In the genomic region with DNA sequence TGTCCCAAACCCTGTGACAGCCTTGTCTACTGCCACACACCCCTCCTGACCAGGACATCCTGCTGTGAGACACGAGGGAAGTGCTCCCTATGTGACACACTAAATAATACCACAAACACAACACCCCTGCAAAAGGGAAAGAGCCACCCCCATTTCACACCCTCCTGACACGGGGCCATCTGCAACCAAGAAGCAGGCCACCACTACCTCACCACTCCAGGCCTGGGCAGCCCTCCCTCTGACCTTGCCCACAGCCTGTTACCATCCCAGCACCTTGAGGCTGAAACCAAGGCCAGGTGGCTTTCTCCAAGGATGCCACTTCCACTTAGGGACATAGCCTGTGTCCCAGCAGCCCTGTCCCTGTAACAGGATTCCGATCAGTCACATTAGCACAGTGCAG, we compare ENCODE assay signal across 37 cellular contexts.
"Had no signal": no experiment of that assay in that cellular context is flagged by ENCODE, and none has a peak within 500 bp of the region (broad histone marks: within the 10 kb centered on the region; RNA-seq: fewer than 3 reads in every experiment).

No MANE protein-coding gene starts in this region.

- H3K27me3 ChIP-seq: adrenal gland, body of pancreas, brain microvascular endothelial cell, breast epithelium had no signal

- H3K27ac Mint-ChIP-seq: activated CD4-positive, alpha-beta memory T cell treated with anti-CD3 and anti-CD28 coated beads, Interleukin-2, amount 10 ng/mL, durations not matched to agents 7 days and 5 days; activated CD4-positive, alpha-beta T cell treated with anti-CD3 and anti-CD28 coated beads for 36 hours; activated CD4-positive, alpha-beta T cell treated with anti-CD3 and anti-CD28 coated beads, Interleukin-2, amount 10 ng/mL, durations not matched to agents 7 days and 5 days; activated CD8-positive, alpha-beta memory T cell treated with anti-CD3 and anti-CD28 coated beads, Interleukin-2, amount 10 ng/mL, durations not matched to agents 7 days and 5 days; activated CD8-positive, alpha-beta T cell treated with anti-CD3 and anti-CD28 coated beads, Interleukin-2, amount 10 ng/mL, durations not matched to agents 7 days and 5 days; activated naive CD4-positive, alpha-beta T cell treated with anti-CD3 and anti-CD28 coated beads for 36 hours; activated naive CD4-positive, alpha-beta T cell treated with anti-CD3 and anti-CD28 coated beads, Interleukin-2, amount 50 U/mL, for 72 hours; activated naive CD8-positive, alpha-beta T cell treated with anti-CD3 and anti-CD28 coated beads for 36 hours; activated T-cell treated with anti-CD3 and anti-CD28 coated beads, Interleukin-2, amount 50 U/mL, for 24 hours; T-helper 1 cell treated with Interleukin-12 subunit alpha and Interleukin-12 subunit beta and Interleukin-4 antibody, amounts not matched to agents 30 μg/mL and 1 μg/mL, for 36 hours; T-helper 2 cell treated with Interferon-gamma antibody and Interleukin-4, amounts not matched to agents 5 μg/mL and 100 μg/mL, for 36 hours had no signal

- H3K4me1 Mint-ChIP-seq: activated CD4-positive, alpha-beta memory T cell treated with anti-CD3 and anti-CD28 coated beads, Interleukin-2, amount 10 ng/mL, durations not matched to agents 7 days and 5 days; activated CD4-positive, alpha-beta T cell treated with anti-CD3 and anti-CD28 coated beads for 36 hours; activated CD4-positive, alpha-beta T cell treated with anti-CD3 and anti-CD28 coated beads, Interleukin-2, amount 10 ng/mL, durations not matched to agents 7 days and 5 days; activated CD8-positive, alpha-beta memory T cell treated with anti-CD3 and anti-CD28 coated beads, Interleukin-2, amount 10 ng/mL, durations not matched to agents 7 days and 5 days; activated naive CD8-positive, alpha-beta T cell treated with anti-CD3 and anti-CD28 coated beads for 36 hours; central memory CD8-positive, alpha-beta T cell had no signal

- H3K36me3 ChIP-seq: adrenal gland, breast epithelium had no signal

- H3K4me1 ChIP-seq: adrenal gland, breast epithelium had no signal

- ATAC-seq: activated CD4-positive, alpha-beta T cell treated with anti-CD3 and anti-CD28 coated beads for 36 hours; activated CD4-positive, CD25-positive, alpha-beta regulatory T cell treated with anti-CD3 and anti-CD28 coated beads, Interleukin-2, amount 50 U/mL, for 24 hours; activated CD8-positive, alpha-beta memory T cell treated with anti-CD3 and anti-CD28 coated beads, Interleukin-2, amount 10 ng/mL, durations not matched to agents 7 days and 5 days; activated CD8-positive, alpha-beta T cell treated with anti-CD3 and anti-CD28 coated beads, Interleukin-2, amount 10 ng/mL, durations not matched to agents 7 days and 5 days; activated naive CD4-positive, alpha-beta T cell treated with anti-CD3 and anti-CD28 coated beads, Interleukin-2, amount 50 U/mL, for 72 hours; body of pancreas had no signal

- DNase-seq: activated CD4-positive, alpha-beta memory T cell treated with anti-CD3 and anti-CD28 coated beads, Interleukin-2, amount 10 ng/mL, durations not matched to agents 7 days and 5 days; activated CD4-positive, alpha-beta T cell treated with anti-CD3 and anti-CD28 coated beads for 1 hour; activated CD4-positive, alpha-beta T cell treated with anti-CD3 and anti-CD28 coated beads for 36 hours; activated CD4-positive, alpha-beta T cell treated with anti-CD3 and anti-CD28 coated beads for 48 hours; activated CD4-positive, alpha-beta T cell treated with anti-CD3 and anti-CD28 coated beads, Interleukin-2, amount 10 ng/mL, durations not matched to agents 7 days and 5 days; activated CD4-positive, alpha-beta T cell treated with anti-CD3 and anti-CD28 coated beads, Interleukin-2, amount 50 U/mL, for 48 hours; activated CD4-positive, CD25-positive, alpha-beta regulatory T cell; activated CD8-positive, alpha-beta memory T cell treated with anti-CD3 and anti-CD28 coated beads for 24 hours; activated CD8-positive, alpha-beta memory T cell treated with anti-CD3 and anti-CD28 coated beads, Interleukin-2, amount 10 ng/mL, durations not matched to agents 7 days and 5 days; activated CD8-positive, alpha-beta memory T cell treated with anti-CD3 and anti-CD28 coated beads, Interleukin-2, amount 50 U/mL, for 48 hours; activated CD8-positive, alpha-beta T cell treated with anti-CD3 and anti-CD28 coated beads, Interleukin-2, amount 10 ng/mL, durations not matched to agents 7 days and 5 days; activated effector memory CD4-positive, alpha-beta T cell treated with anti-CD3 and anti-CD28 coated beads, Interleukin-2, amount 50 U/mL, for 16 hours; activated gamma-delta T cell treated with Interleukin-2 at 50 U/mL for 16 hours; activated naive CD4-positive, alpha-beta T cell; activated naive CD4-positive, alpha-beta T cell treated with anti-CD3 and anti-CD28 coated beads for 36 hours; activated naive CD4-positive, alpha-beta T cell treated with anti-CD3 and anti-CD28 coated beads, Interleukin-2, amount 50 U/mL, for 16 hours; activated naive CD8-positive, alpha-beta T cell treated with anti-CD3 and anti-CD28 coated beads for 36 hours; activated T-cell treated with anti-CD3 and anti-CD28 coated beads, Interleukin-2, amount 50 U/mL, for 24 hours; activated T-cell treated with anti-CD3 and anti-CD28 coated beads, Interleukin-2, amount 50 U/mL, for 48 hours; adrenal gland; amniotic stem cell; aorta; body of pancreas; brain microvascular endothelial cell; caudate nucleus; cerebellar nuclear complex; SW 1271; T-helper 1 cell; T-helper 2 cell; T-helper 9 cell had no signal

- H3K27ac ChIP-seq: adrenal gland, body of pancreas, brain microvascular endothelial cell, breast epithelium, VCaP had no signal

- H3K4me3 Mint-ChIP-seq: activated CD4-positive, alpha-beta memory T cell treated with anti-CD3 and anti-CD28 coated beads, Interleukin-2, amount 10 ng/mL, durations not matched to agents 7 days and 5 days; activated CD4-positive, alpha-beta T cell treated with anti-CD3 and anti-CD28 coated beads for 36 hours; activated CD4-positive, alpha-beta T cell treated with anti-CD3 and anti-CD28 coated beads, Interleukin-2, amount 10 ng/mL, durations not matched to agents 7 days and 5 days; activated CD8-positive, alpha-beta memory T cell treated with anti-CD3 and anti-CD28 coated beads, Interleukin-2, amount 10 ng/mL, durations not matched to agents 7 days and 5 days; activated CD8-positive, alpha-beta T cell treated with anti-CD3 and anti-CD28 coated beads, Interleukin-2, amount 10 ng/mL, durations not matched to agents 7 days and 5 days; activated naive CD4-positive, alpha-beta T cell treated with anti-CD3 and anti-CD28 coated beads for 36 hours; activated naive CD8-positive, alpha-beta T cell treated with anti-CD3 and anti-CD28 coated beads for 36 hours; activated T-cell treated with anti-CD3 and anti-CD28 coated beads, Interleukin-2, amount 50 U/mL, for 24 hours; central memory CD8-positive, alpha-beta T cell; T-helper 1 cell treated with Interleukin-12 subunit alpha and Interleukin-12 subunit beta and Interleukin-4 antibody, amounts not matched to agents 30 μg/mL and 1 μg/mL, for 36 hours; T-helper 2 cell treated with Interferon-gamma antibody and Interleukin-4, amounts not matched to agents 5 μg/mL and 100 μg/mL, for 36 hours had no signal

- H3K4me3 ChIP-seq: adrenal gland, body of pancreas, breast epithelium had no signal

- H3K27me3 Mint-ChIP-seq: activated CD4-positive, alpha-beta memory T cell treated with anti-CD3 and anti-CD28 coated beads, Interleukin-2, amount 10 ng/mL, durations not matched to agents 7 days and 5 days; activated CD4-positive, alpha-beta T cell treated with anti-CD3 and anti-CD28 coated beads for 36 hours; activated CD4-positive, alpha-beta T cell treated with anti-CD3 and anti-CD28 coated beads, Interleukin-2, amount 10 ng/mL, durations not matched to agents 7 days and 5 days; activated CD8-positive, alpha-beta memory T cell treated with anti-CD3 and anti-CD28 coated beads, Interleukin-2, amount 10 ng/mL, durations not matched to agents 7 days and 5 days; activated naive CD8-positive, alpha-beta T cell treated with anti-CD3 and anti-CD28 coated beads for 36 hours; activated T-cell treated with anti-CD3 and anti-CD28 coated beads, Interleukin-2, amount 50 U/mL, for 24 hours; central memory CD8-positive, alpha-beta T cell had no signal
